In genomic region chr1:36386262-36387140, GRCh38 we compare ENCODE assay signal across 1 cellular context.
A peak's percentile ranks its signal among the peaks of the same experiment; 100 is the strongest.
TF ChIP-seq lines count a peak whose summit lies in the region.

No MANE protein-coding gene starts in this region.

TF ChIP-seq in K562, 482 proteins besides CTCF, POLR2A, EP300 and RAD21 (continued from another document and continues in another):
- TF ChIP-seq, protein P1, sequence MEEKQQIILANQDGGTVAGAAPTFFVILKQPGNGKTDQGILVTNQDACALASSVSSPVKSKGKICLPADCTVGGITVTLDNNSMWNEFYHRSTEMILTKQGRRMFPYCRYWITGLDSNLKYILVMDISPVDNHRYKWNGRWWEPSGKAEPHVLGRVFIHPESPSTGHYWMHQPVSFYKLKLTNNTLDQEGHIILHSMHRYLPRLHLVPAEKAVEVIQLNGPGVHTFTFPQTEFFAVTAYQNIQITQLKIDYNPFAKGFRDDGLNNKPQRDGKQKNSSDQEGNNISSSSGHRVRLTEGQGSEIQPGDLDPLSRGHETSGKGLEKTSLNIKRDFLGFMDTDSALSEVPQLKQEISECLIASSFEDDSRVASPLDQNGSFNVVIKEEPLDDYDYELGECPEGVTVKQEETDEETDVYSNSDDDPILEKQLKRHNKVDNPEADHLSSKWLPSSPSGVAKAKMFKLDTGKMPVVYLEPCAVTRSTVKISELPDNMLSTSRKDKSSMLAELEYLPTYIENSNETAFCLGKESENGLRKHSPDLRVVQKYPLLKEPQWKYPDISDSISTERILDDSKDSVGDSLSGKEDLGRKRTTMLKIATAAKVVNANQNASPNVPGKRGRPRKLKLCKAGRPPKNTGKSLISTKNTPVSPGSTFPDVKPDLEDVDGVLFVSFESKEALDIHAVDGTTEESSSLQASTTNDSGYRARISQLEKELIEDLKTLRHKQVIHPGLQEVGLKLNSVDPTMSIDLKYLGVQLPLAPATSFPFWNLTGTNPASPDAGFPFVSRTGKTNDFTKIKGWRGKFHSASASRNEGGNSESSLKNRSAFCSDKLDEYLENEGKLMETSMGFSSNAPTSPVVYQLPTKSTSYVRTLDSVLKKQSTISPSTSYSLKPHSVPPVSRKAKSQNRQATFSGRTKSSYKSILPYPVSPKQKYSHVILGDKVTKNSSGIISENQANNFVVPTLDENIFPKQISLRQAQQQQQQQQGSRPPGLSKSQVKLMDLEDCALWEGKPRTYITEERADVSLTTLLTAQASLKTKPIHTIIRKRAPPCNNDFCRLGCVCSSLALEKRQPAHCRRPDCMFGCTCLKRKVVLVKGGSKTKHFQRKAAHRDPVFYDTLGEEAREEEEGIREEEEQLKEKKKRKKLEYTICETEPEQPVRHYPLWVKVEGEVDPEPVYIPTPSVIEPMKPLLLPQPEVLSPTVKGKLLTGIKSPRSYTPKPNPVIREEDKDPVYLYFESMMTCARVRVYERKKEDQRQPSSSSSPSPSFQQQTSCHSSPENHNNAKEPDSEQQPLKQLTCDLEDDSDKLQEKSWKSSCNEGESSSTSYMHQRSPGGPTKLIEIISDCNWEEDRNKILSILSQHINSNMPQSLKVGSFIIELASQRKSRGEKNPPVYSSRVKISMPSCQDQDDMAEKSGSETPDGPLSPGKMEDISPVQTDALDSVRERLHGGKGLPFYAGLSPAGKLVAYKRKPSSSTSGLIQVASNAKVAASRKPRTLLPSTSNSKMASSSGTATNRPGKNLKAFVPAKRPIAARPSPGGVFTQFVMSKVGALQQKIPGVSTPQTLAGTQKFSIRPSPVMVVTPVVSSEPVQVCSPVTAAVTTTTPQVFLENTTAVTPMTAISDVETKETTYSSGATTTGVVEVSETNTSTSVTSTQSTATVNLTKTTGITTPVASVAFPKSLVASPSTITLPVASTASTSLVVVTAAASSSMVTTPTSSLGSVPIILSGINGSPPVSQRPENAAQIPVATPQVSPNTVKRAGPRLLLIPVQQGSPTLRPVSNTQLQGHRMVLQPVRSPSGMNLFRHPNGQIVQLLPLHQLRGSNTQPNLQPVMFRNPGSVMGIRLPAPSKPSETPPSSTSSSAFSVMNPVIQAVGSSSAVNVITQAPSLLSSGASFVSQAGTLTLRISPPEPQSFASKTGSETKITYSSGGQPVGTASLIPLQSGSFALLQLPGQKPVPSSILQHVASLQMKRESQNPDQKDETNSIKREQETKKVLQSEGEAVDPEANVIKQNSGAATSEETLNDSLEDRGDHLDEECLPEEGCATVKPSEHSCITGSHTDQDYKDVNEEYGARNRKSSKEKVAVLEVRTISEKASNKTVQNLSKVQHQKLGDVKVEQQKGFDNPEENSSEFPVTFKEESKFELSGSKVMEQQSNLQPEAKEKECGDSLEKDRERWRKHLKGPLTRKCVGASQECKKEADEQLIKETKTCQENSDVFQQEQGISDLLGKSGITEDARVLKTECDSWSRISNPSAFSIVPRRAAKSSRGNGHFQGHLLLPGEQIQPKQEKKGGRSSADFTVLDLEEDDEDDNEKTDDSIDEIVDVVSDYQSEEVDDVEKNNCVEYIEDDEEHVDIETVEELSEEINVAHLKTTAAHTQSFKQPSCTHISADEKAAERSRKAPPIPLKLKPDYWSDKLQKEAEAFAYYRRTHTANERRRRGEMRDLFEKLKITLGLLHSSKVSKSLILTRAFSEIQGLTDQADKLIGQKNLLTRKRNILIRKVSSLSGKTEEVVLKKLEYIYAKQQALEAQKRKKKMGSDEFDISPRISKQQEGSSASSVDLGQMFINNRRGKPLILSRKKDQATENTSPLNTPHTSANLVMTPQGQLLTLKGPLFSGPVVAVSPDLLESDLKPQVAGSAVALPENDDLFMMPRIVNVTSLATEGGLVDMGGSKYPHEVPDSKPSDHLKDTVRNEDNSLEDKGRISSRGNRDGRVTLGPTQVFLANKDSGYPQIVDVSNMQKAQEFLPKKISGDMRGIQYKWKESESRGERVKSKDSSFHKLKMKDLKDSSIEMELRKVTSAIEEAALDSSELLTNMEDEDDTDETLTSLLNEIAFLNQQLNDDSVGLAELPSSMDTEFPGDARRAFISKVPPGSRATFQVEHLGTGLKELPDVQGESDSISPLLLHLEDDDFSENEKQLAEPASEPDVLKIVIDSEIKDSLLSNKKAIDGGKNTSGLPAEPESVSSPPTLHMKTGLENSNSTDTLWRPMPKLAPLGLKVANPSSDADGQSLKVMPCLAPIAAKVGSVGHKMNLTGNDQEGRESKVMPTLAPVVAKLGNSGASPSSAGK (IDR thresholded peaks at IDR 0.05): peak; percentile 81
- TF ChIP-seq UBTF (IDR thresholded peaks at IDR 0.05; ENCODE audit: borderline replicate concordance in 1 of 2, low read depth in 2 of 2, low read length in 2 of 2) (0 out of 4 replicates have a peak, but pooled peaks of 1 of the 2 experiments have one; percentile 60), ZNF444 (CRISPR knock-in tag; IDR thresholded peaks at IDR 0.05) (0 out of 2 replicates have a peak, but pooled peaks have one; percentile 62), NRF1 (conservative IDR thresholded peaks at IDR 0.05 in 1 of 2, IDR thresholded peaks at IDR 0.05 in 1 of 2) (peak in 1 of 2 experiments; percentile 19; a peak in 2 of 4 replicates), JUNB (CRISPR knock-in tag; conservative IDR thresholded peaks at IDR 0.05) (peak; percentile 94), HOXB6 (CRISPR knock-in tag; IDR thresholded peaks at IDR 0.05; ENCODE audit: borderline replicate concordance) (peak; percentile 72; the same call in 1 of the 2 replicates), FOXA1 (IDR thresholded peaks at IDR 0.05; ENCODE audit: borderline replicate concordance) (no peak), PCBP1 (IDR thresholded peaks at IDR 0.05; ENCODE audit: low read depth, low read length, poor library complexity, severe bottlenecking) (no peak), ZNF263 (CRISPR knock-in tag; IDR thresholded peaks at IDR 0.05; ENCODE audit: borderline replicate concordance) (no peak), KDM5B (IDR thresholded peaks at IDR 0.05; ENCODE audit: insufficient replicate concordance, low read depth, low read length) (peak; percentile 98), RBM34 (IDR thresholded peaks at IDR 0.05; ENCODE audit: borderline replicate concordance, insufficient read depth, low read length) (no peak), TCF7 (IDR thresholded peaks at IDR 0.05; ENCODE audit: borderline replicate concordance) (0 out of 2 replicates have a peak, but pooled peaks have one; percentile 51), ZNF780A (CRISPR knock-in tag; IDR thresholded peaks at IDR 0.05) (no peak), ZNF316 (IDR thresholded peaks at IDR 0.05) (peak; percentile 91), ZNF449 (CRISPR knock-in tag; IDR thresholded peaks at IDR 0.05) (peak; percentile 92), C11orf30 (IDR thresholded peaks at IDR 0.05; ENCODE audit: low read depth) (peak; percentile 94), ARID2 (IDR thresholded peaks at IDR 0.05) (no peak), KLF10 (CRISPR knock-in tag; IDR thresholded peaks at IDR 0.05) (peak; percentile 57; the same call in 1 of the 2 replicates), CREB1 (IDR thresholded peaks at IDR 0.05) (0 out of 2 replicates have a peak, but pooled peaks have one; percentile 11), CREB1 (CRISPR knock-in tag; IDR thresholded peaks at IDR 0.05) (peak; percentile 54; the same call in 1 of the 2 replicates), ZNF407 (IDR thresholded peaks at IDR 0.05; ENCODE audit: low read depth) (no peak), GTF2A2 (tag; IDR thresholded peaks at IDR 0.05) (peak; percentile 79)
- TF ChIP-seq, protein P2, sequence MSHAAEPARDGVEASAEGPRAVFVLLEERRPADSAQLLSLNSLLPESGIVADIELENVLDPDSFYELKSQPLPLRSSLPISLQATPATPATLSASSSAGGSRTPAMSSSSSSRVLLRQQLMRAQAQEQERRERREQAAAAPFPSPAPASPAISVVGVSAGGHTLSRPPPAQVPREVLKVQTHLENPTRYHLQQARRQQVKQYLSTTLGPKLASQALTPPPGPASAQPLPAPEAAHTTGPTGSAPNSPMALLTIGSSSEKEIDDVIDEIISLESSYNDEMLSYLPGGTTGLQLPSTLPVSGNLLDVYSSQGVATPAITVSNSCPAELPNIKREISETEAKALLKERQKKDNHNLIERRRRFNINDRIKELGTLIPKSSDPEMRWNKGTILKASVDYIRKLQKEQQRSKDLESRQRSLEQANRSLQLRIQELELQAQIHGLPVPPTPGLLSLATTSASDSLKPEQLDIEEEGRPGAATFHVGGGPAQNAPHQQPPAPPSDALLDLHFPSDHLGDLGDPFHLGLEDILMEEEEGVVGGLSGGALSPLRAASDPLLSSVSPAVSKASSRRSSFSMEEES (CRISPR knock-in tag; IDR thresholded peaks at IDR 0.05): peak; percentile 29
